Comparison of ENCODE assay signal across 10 cellular contexts in the genomic region with DNA sequence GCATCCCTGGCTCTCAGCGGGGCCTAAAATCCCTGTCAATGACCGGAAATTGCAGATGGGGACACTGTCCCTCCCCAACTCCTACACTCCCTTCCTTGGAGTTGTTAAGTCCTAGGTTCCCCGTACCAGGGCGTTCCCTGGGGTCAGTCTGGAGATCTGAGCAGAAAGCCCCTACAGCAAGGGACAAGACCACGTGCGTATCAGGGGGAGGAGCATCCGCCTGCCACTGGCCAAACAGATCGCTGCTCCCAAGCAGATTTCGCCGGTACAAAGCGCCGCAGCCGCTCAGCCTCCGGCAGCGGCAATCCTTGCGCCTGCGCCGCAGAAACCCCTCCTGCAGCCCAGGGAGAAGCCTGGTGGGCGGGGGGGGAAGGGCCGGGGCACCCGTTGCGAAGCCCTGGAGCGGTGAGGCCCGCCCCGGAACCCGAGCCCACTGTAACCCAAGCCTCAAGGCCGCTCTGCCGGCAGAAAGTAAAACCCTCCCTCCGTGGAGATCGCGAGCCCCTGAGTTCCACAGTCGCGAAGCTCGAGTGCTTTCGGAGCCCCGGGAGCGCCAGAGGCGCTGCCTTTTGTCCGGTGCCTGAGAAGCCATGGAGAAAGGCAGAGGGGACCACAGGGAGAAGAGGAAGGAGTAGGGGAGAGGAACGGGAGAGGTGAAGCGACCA. TPM values are rescaled to one million over a fixed set of nuclear protein-coding genes. Genes with fewer than 3 reads are reported as not detected.
A peak's percentile ranks its signal among the peaks of the same experiment; 100 is the strongest.
DNase-seq lines count a peak whose midpoint lies in the region; ATAC-seq, FAIRE-seq and TF ChIP-seq lines count a peak whose summit lies in the region.
"Had no signal": no experiment of that assay in that cellular context is flagged by ENCODE, and none has a peak within 500 bp of the region (broad histone marks: within the 10 kb centered on the region; RNA-seq: fewer than 3 reads in every experiment).

No MANE protein-coding gene starts in this region.

- no peak for ATAC-seq in left lobe of liver
- ATAC-seq in GM18868 (IDR thresholded peaks at IDR 0.05; ENCODE audit: unreplicated experiment), result no peak

- no peaks in the 10 kb centered on the region for H3K9me3 ChIP-seq in SJCRH30 (replicated peaks)

- H3K4me1 ChIP-seq in SJCRH30, result peaks cover 42% of the 10 kb centered on the region

- DNase-seq in 8988T, result peak; percentile 34
- peak; percentile 91 for DNase-seq in NCI-H1092 (lab: John Stamatoyannopoulos, UW)
- DNase-seq in SJCRH30, result peak; percentile 85 to 86
- DNase-seq in iPS-NIHi7 (ENCODE audit: extremely low spot score), result peak; percentile 89
- no peak for DNase-seq in left lobe of liver (ENCODE audit: low spot score)
- no peak for DNase-seq in GM12891 (ENCODE audit: insufficient read length, low spot score)
- DNase-seq in H4 (ENCODE audit: low spot score), result no peak
- DNase-seq: stimulated activated naive CD4-positive, alpha-beta T cell had no signal

- FAIRE-seq in GM12891 (lab: Jason Lieb, UNC), result no peak

- H3K27me3 ChIP-seq in SJCRH30, result no peaks in the 10 kb centered on the region

- no peak for TF ChIP-seq POLR2A in GM12891 (IDR thresholded peaks at IDR 0.05; ENCODE audit: low read depth, low read length)

- peak overlapping the region; percentile 52 for H3K4me3 ChIP-seq in SJCRH30

- 0 out of 2 replicates have a peak, but pooled peaks cover 4% of the 10 kb centered on the region for H3K36me3 ChIP-seq in SJCRH30

- H3K27ac ChIP-seq in SJCRH30, result no peak overlapping the region
- H3K27ac ChIP-seq: C4-2B had no signal

TF ChIP-seq in GM12891, 5 proteins besides CTCF, POLR2A, EP300 and RAD21:
- TF ChIP-seq POLR2AphosphoS5 (IDR thresholded peaks at IDR 0.05; ENCODE audit: low read depth, low read length) (no peak), POU2F2 (IDR thresholded peaks at IDR 0.05; ENCODE audit: low read depth, low read length) (no peak), PAX5 (IDR thresholded peaks at IDR 0.05; ENCODE audit: insufficient read depth, low read length, severe bottlenecking) (no peak), SPI1 (IDR thresholded peaks at IDR 0.05; ENCODE audit: low read depth, low read length) (no peak), TAF1 (IDR thresholded peaks at IDR 0.05; ENCODE audit: low read depth, low read length) (no peak)

RNA-seq across cellular contexts. Expression of a gene that starts 2.7 kb away (rescaled TPM):
- 87.0 and 88.0 TPM in 2 replicates for total RNA-seq in SJCRH30 (2014; rRNA removed; shearing (Covaris generic))
- total RNA-seq in left lobe of liver, result 0.13 TPM
- 3.1 TPM for polyA plus RNA-seq in GM12891 (2012; ENCODE audit: low read depth, missing spikeins)
- 33.0 and 37.7 TPM in 2 replicates for total RNA-seq in H4 (2014; rRNA removed; shearing (Covaris generic))

Comparison
In these comparisons a context has a peak if more than half of its experiments do, and no peak if none do; other contexts are left out.
1. DNase-seq: peak in 8988T (single experiment), NCI-H1092 (single experiment), SJCRH30 (2 of 2) and iPS-NIHi7 (single experiment); none in left lobe of liver (single experiment), GM12891 (single experiment) and H4 (single experiment).
2. RNA of a gene that starts 2.7 kb away (total RNA-seq): 87.0 to 88.0 TPM in SJCRH30 and 33.0 to 37.7 TPM in H4; 0.13 TPM in left lobe of liver (single experiment); every median in the first group is over 10 times any median in the second.